ENCODE assay signal across 22 cellular contexts in the genomic region with DNA sequence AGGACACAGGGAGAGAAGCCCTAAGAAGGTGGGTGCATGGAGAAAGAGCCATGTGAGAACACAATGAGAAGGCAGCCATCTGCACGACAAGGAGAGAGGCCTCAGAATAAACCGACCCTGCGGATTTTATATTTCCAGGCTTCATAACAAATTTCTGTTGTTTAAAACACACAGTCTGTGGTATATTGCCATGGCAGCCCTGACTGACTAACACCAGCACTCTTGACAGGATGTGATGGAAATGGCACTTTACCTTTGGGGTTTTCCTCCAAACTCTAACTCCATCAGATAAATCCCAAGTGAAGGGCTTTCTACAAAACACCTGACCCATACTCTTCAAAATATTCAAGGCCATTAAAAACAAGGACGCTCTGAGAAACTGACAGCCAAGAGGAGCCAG.
"Had no signal": no experiment of that assay in that cellular context is flagged by ENCODE, and none has a peak within 500 bp of the region (broad histone marks: within the 10 kb centered on the region; RNA-seq: fewer than 3 reads in every experiment).

No MANE protein-coding gene starts in this region.

- H3K4me1 Mint-ChIP-seq: IgD-negative memory B cell had no signal

- H3K9me3 Mint-ChIP-seq: IgD-negative memory B cell had no signal

- H3K4me2 ChIP-seq: KMS-11, SK-N-SH had no signal

- H3K36me3 ChIP-seq: MG63 had no signal

- H3K27me3 ChIP-seq: MG63 had no signal

- H3K4me3 ChIP-seq: K562, MG63 had no signal

- DNase-seq: Kasumi-1, MG63, NCI-H1092, NCI-H1105 treated with DMSO at 0.1 percent for 48 hours, NCI-H1417 treated with DMSO at 0.1 percent for 48 hours, NCI-H146, NCI-H1694 treated with DMSO at 0.1 percent for 48 hours, NCI-H1930, NCI-H2081, NCI-H2107, NCI-H226, NCI-H446, NCI-H510A, NCI-H524 treated with DMSO at 0.1 percent for 48 hours, NCI-H69, NCI-H774, RPMI8226, SHP77, SK-N-SH had no signal

- H3K9ac ChIP-seq: KMS-11, SK-N-SH had no signal

- H3K9me3 ChIP-seq: MG63, SK-N-SH had no signal

- H3K27ac Mint-ChIP-seq: IgD-negative memory B cell had no signal

- H3K4me3 Mint-ChIP-seq: IgD-negative memory B cell had no signal

- ATAC-seq: K562 had no signal

- H3K9me2 ChIP-seq: SK-N-SH had no signal
